ENCODE assay signal across 1 cellular context in genomic region chr3:48661501-48662139, GRCh38.
A peak's percentile ranks its signal among the peaks of the same experiment; 100 is the strongest.
TF ChIP-seq lines count a peak whose summit lies in the region.

No MANE protein-coding gene starts in this region.

TF ChIP-seq in HepG2, 621 proteins besides CTCF, POLR2A, EP300 and RAD21 (continued from another document and continues in another):
- TF ChIP-seq GMEB2 (CRISPR knock-in tag; IDR thresholded peaks at IDR 0.05; ENCODE audit: low read depth) = peak; percentile 76; the same call in 1 of the 2 replicates
- TF ChIP-seq AKNA (CRISPR knock-in tag; IDR thresholded peaks at IDR 0.05; ENCODE audit: borderline replicate concordance) = peak; percentile 100
- TF ChIP-seq ZNF550 (CRISPR knock-in tag; IDR thresholded peaks at IDR 0.05; ENCODE audit: borderline replicate concordance) = peak; percentile 97; the same call in 1 of the 2 replicates
- TF ChIP-seq ZNF776 (CRISPR knock-in tag; IDR thresholded peaks at IDR 0.05) = peak; percentile 100
- TF ChIP-seq SMYD3 (CRISPR knock-in tag; IDR thresholded peaks at IDR 0.05) = peak; percentile 100
- peak; percentile 100 for TF ChIP-seq GLMP (CRISPR knock-in tag; IDR thresholded peaks at IDR 0.05; ENCODE audit: borderline replicate concordance)
- peak; percentile 100 for TF ChIP-seq ZNF225 (CRISPR knock-in tag; IDR thresholded peaks at IDR 0.05)
- peak; percentile 100 for TF ChIP-seq SALL2 (CRISPR knock-in tag; IDR thresholded peaks at IDR 0.05)
- TF ChIP-seq ZNF788 (CRISPR knock-in tag; IDR thresholded peaks at IDR 0.05; ENCODE audit: borderline replicate concordance) = peak; percentile 100
- TF ChIP-seq HDAC6 (IDR thresholded peaks at IDR 0.05; ENCODE audit: low read depth, low read length) = no peak
- peak; percentile 98 for TF ChIP-seq MYC (CRISPR knock-in tag; IDR thresholded peaks at IDR 0.05; ENCODE audit: borderline replicate concordance)
- peak; percentile 100 for TF ChIP-seq ZNF44 (CRISPR knock-in tag; IDR thresholded peaks at IDR 0.05)
- TF ChIP-seq ZXDC (CRISPR knock-in tag; IDR thresholded peaks at IDR 0.05) = peak; percentile 99
- peak; percentile 98 for TF ChIP-seq ZSCAN25 (CRISPR knock-in tag; IDR thresholded peaks at IDR 0.05)
- peak; percentile 81; the same call in 1 of the 2 replicates for TF ChIP-seq ZNF572 (CRISPR knock-in tag; IDR thresholded peaks at IDR 0.05)
- TF ChIP-seq ZNF20 (CRISPR knock-in tag; IDR thresholded peaks at IDR 0.05) = peak; percentile 100
- TF ChIP-seq ZBTB37 (CRISPR knock-in tag; IDR thresholded peaks at IDR 0.05) = peak; percentile 98
- no peak; the same call in 1 of the 2 replicates for TF ChIP-seq SETDB1 (CRISPR knock-in tag; IDR thresholded peaks at IDR 0.05; ENCODE audit: borderline replicate concordance)
- 0 out of 2 replicates have a peak, but pooled peaks have one; percentile 76 for TF ChIP-seq ZFP62 (CRISPR knock-in tag; IDR thresholded peaks at IDR 0.05)
- peak; percentile 99 for TF ChIP-seq MTF2 (CRISPR knock-in tag; IDR thresholded peaks at IDR 0.05; ENCODE audit: borderline replicate concordance)
- TF ChIP-seq ZNF101 (CRISPR knock-in tag; IDR thresholded peaks at IDR 0.05; ENCODE audit: borderline replicate concordance, low read depth) = peak; percentile 99
- TF ChIP-seq ZNF557 (CRISPR knock-in tag; IDR thresholded peaks at IDR 0.05) = peak; percentile 100
- TF ChIP-seq ZNF7 (CRISPR knock-in tag; IDR thresholded peaks at IDR 0.05) = peak; percentile 97
- TF ChIP-seq ZNF180 (CRISPR knock-in tag; IDR thresholded peaks at IDR 0.05; ENCODE audit: borderline replicate concordance, low read depth) = peak; percentile 100; the same call in 1 of the 2 replicates
- TF ChIP-seq ZNF790 (CRISPR knock-in tag; IDR thresholded peaks at IDR 0.05; ENCODE audit: borderline replicate concordance) = peak; percentile 100
- TF ChIP-seq HOXA5 (CRISPR knock-in tag; IDR thresholded peaks at IDR 0.05) = peak; percentile 100
- TF ChIP-seq ZBTB25 (CRISPR knock-in tag; IDR thresholded peaks at IDR 0.05) = peak; percentile 100
- peak; percentile 99 for TF ChIP-seq HOXA3 (CRISPR knock-in tag; IDR thresholded peaks at IDR 0.05)
- no peak for TF ChIP-seq HNRNPH1 (optimal IDR thresholded peaks at IDR 0.05; ENCODE audit: low read depth, low read length)
- TF ChIP-seq E2F5 (CRISPR knock-in tag; conservative IDR thresholded peaks at IDR 0.05) = peak; percentile 99
- TF ChIP-seq RBFOX2 (IDR thresholded peaks at IDR 0.05; ENCODE audit: low read depth, low read length) = peak; percentile 71
- no peak for TF ChIP-seq RAD51 (IDR thresholded peaks at IDR 0.05; ENCODE audit: borderline replicate concordance)
- peak; percentile 98 for TF ChIP-seq MED1 (CRISPR knock-in tag; IDR thresholded peaks at IDR 0.05)
- TF ChIP-seq CEBPB (IDR thresholded peaks at IDR 0.05; ENCODE audit: borderline replicate concordance, low read depth, low read length) = no peak
- no peak for TF ChIP-seq GPBP1L1 (CRISPR knock-in tag; IDR thresholded peaks at IDR 0.05)
- peak; percentile 100 for TF ChIP-seq BATF2 (CRISPR knock-in tag; IDR thresholded peaks at IDR 0.05)
- TF ChIP-seq IRF2 (CRISPR knock-in tag; IDR thresholded peaks at IDR 0.05) = peak; percentile 100
- TF ChIP-seq ZNF510 (CRISPR knock-in tag; IDR thresholded peaks at IDR 0.05; ENCODE audit: low read depth) = peak; percentile 100
- no peak for TF ChIP-seq ASH2L (IDR thresholded peaks at IDR 0.05; ENCODE audit: insufficient read length, low read depth, low read length)
